ENCODE assay signal across 8 cellular contexts in the genomic region with DNA sequence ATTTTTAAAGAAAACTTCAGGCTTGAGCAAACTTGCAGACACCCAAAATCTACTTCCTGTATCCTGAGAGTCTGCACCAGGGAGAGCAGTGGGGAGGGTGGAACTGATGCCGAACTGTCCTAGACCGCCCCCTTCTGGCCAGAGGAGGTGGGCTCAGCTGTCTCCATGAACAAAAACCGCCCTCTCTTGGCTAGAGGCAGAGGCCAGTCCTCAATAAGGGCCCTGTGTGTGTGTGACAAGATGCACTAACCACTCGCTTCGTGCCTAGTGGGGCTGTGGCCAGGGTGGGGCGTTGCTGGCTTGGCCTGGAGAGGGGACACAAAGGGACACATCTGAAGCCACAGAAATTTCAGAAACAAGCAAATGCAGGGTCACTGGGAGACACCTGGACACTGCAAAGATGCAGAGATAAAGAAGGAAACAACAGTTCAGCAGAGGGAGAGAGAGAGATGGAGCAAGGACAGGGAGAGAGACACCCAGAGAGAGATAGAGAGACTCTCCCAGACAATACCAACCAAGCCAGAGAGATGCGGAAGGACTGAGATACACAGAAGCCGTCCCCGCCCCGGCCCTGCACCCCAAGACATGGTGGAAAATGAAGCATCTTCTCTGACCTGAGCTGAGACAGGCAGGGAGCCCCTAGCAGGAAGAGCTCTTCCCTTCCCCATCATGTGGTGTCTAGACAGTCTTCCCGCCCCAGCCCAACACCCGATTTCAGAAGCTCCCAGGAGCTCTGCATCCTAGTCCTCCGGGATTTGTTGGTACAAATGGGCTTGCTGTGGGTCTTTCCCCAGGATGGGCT. TPM values are rescaled to one million over a fixed set of nuclear protein-coding genes. Genes with fewer than 3 reads are reported as not detected.
DNase-seq lines count a peak whose midpoint lies in the region; ATAC-seq and TF ChIP-seq lines count a peak whose summit lies in the region.

No MANE protein-coding gene starts in this region.

- H3K4me2 ChIP-seq in DND-41 (ENCODE audit: insufficient read depth, low read length) = peak overlapping the region; percentile 28; the same call in 1 of the 2 replicates

- CTCF ChIA-PET in Panc1 (lab: Charles Lee) = interaction anchor here (0.5 to 2.2 kb wide), 6 partner anchors 56 to 186 kb away, joined by 3 to 13 read pairs (median 7); no protein-coding TSS in a partner anchor

- H3K4me1 Mint-ChIP-seq in activated T-cell treated with anti-CD3 and anti-CD28 coated beads, Interleukin-2, amount 50 U/mL, for 4 hours (ENCODE audit: low read depth) = peaks cover 12% of the 10 kb centered on the region

- no peak overlapping the region for H3K27ac ChIP-seq in DND-41 (ENCODE audit: low read length)
- H3K27ac ChIP-seq in Panc1 (ENCODE audit: low read length) = no peak overlapping the region

- peaks cover 5% of the 10 kb centered on the region for H3K27me3 ChIP-seq in DND-41 (ENCODE audit: insufficient read depth, low read length, poor library complexity)
- no peaks in the 10 kb centered on the region for H3K27me3 ChIP-seq in Panc1 (ENCODE audit: control insufficient read depth, insufficient read depth, low read length)
- no peaks in the 10 kb centered on the region for H3K27me3 ChIP-seq in neuron (ENCODE audit: insufficient read depth, low read length)

- no peak overlapping the region for H3K9ac ChIP-seq in DND-41 (ENCODE audit: low read depth, low read length)

- no peaks in the 10 kb centered on the region for H3K79me2 ChIP-seq in DND-41 (ENCODE audit: insufficient read depth, low read length)

- ATAC-seq in DND-41 (ENCODE audit: insufficient read depth, low read depth) = peak; percentile 100
- peak; percentile 100 for ATAC-seq in GM21529 (IDR thresholded peaks at IDR 0.05; ENCODE audit: unreplicated experiment)
- peak; percentile 99 for ATAC-seq in Panc1
- ATAC-seq in activated T-cell treated with anti-CD3 and anti-CD28 coated beads, Interleukin-2, amount 50 U/mL, for 4 hours = peak; percentile 100

- no peak overlapping the region for H3K4me3 Mint-ChIP-seq in activated T-cell treated with anti-CD3 and anti-CD28 coated beads, Interleukin-2, amount 50 U/mL, for 4 hours

- BruUV-seq in Panc1 (replicated peaks; lab: Mats Ljungman, UMichigan) = no TSS peak

- H3K9me3 ChIP-seq in DND-41 (ENCODE audit: insufficient read depth, low read length, severe bottlenecking) = no peaks in the 10 kb centered on the region
- H3K9me3 ChIP-seq in Panc1 (ENCODE audit: control insufficient read depth, insufficient read depth, low read depth, low read length) = no peaks in the 10 kb centered on the region
- H3K9me3 ChIP-seq in neuron (ENCODE audit: low read length) = no peaks in the 10 kb centered on the region

- no peak overlapping the region for H3K4me3 ChIP-seq in DND-41 (ENCODE audit: low read depth in 1 of 2, low read length in 2 of 2)
- no peak overlapping the region for H3K4me3 ChIP-seq in Panc1 (ENCODE audit: low read depth in 2 of 2, low read length in 2 of 2)
- H3K4me3 ChIP-seq in neuron (ENCODE audit: low read length) = no peak overlapping the region

- no peaks in the 10 kb centered on the region for H3K36me3 Mint-ChIP-seq in activated T-cell treated with anti-CD3 and anti-CD28 coated beads, Interleukin-2, amount 50 U/mL, for 4 hours (ENCODE audit: insufficient read depth)

- H4K20me1 ChIP-seq in DND-41 (ENCODE audit: insufficient read depth, low read length) = no peaks in the 10 kb centered on the region

- peak overlapping the region; percentile 71 for H2AFZ ChIP-seq in DND-41 (ENCODE audit: low read depth, low read length)
- H2AFZ ChIP-seq in neuron (ENCODE audit: low read depth, low read length) = peak overlapping the region; percentile 21

- intact Hi-C loops in Panc1 (cut with micrococcal nuclease; ENCODE audit: unreplicated experiment) = loop anchor here (1.0 to 5.0 kb wide), 3 partner anchors 55 to 146 kb away; no protein-coding TSS in a partner anchor

- TF ChIP-seq CTCF in DND-41 (IDR thresholded peaks at IDR 0.05; ENCODE audit: borderline replicate concordance, extremely low read depth, low read length, poor library complexity, severe bottlenecking) = peak; percentile 98
- TF ChIP-seq CTCF in Panc1 (IDR thresholded peaks at IDR 0.05) = peak; percentile 100

- no peaks in the 10 kb centered on the region for H3K9me3 Mint-ChIP-seq in activated T-cell treated with anti-CD3 and anti-CD28 coated beads, Interleukin-2, amount 50 U/mL, for 4 hours

- in situ Hi-C loops in Panc1 (cut with HindIII; ENCODE audit: low pct_unique_long_range_greater_than_20kb, low sequenced_read_pairs) = no loop called here

- peak; percentile 87 for DNase-seq in DND-41
- peak; percentile 84 for DNase-seq in HuH-7 (ENCODE audit: low spot score)
- DNase-seq in Panc1 (ENCODE audit: low read depth, low spot score) = peak; percentile 85
- peak; percentile 85 for DNase-seq in activated T-cell treated with anti-CD3 and anti-CD28 coated beads, Interleukin-2, amount 50 U/mL, for 4 hours
- DNase-seq in fibroblast of peridontal ligament (ENCODE audit: extremely low read depth) = peak; percentile 71
- peak; percentile 63 for DNase-seq in stromal cell of bone marrow (ENCODE audit: low read depth)

- H3K4me1 ChIP-seq in DND-41 (ENCODE audit: insufficient read depth, low read length) (peaks cover 7% of the 10 kb centered on the region), Panc1 (ENCODE audit: control insufficient read depth, insufficient read depth, low read length) (peaks cover 2% of the 10 kb centered on the region; the same call in 1 of the 2 replicates), neuron (ENCODE audit: insufficient read depth, low read length) (peaks cover 3% of the 10 kb centered on the region)

- no peaks in the 10 kb centered on the region for H3K36me3 ChIP-seq in DND-41 (ENCODE audit: insufficient read depth, low read length)
- H3K36me3 ChIP-seq in Panc1 (ENCODE audit: control insufficient read depth, insufficient read depth, low read length) = no peaks in the 10 kb centered on the region
- H3K36me3 ChIP-seq in neuron (ENCODE audit: insufficient read depth, low read length) = no peaks in the 10 kb centered on the region

- POLR2A ChIA-PET in Panc1 (lab: Charles Lee) = no interaction called here

- H3K27me3 Mint-ChIP-seq in activated T-cell treated with anti-CD3 and anti-CD28 coated beads, Interleukin-2, amount 50 U/mL, for 4 hours (ENCODE audit: low read depth) = peaks cover 10% of the 10 kb centered on the region

RNA-seq across cellular contexts. Expression of a gene that starts 22.7 kb away (rescaled TPM):
- total RNA-seq in Panc1 (2021; ENCODE audit: unreplicated experiment) = not detected
- not detected for polyA plus RNA-seq in Panc1 (2012; ENCODE audit: insufficient read length)
- not detected for total RNA-seq in activated T-cell treated with anti-CD3 and anti-CD28 coated beads, Interleukin-2, amount 50 U/mL, for 4 hours
